ENCODE assay signal across 12 cellular contexts in genomic region chr5:172892713-172893112, GRCh38. TPM values are rescaled to one million over a fixed set of nuclear protein-coding genes. Genes with fewer than 3 reads are reported as not detected.
A peak's percentile ranks its signal among the peaks of the same experiment; 100 is the strongest.
DNase-seq lines count a peak whose midpoint lies in the region; ATAC-seq and TF ChIP-seq lines count a peak whose summit lies in the region.
"Had no signal": no experiment of that assay in that cellular context is flagged by ENCODE, and none has a peak within 500 bp of the region (broad histone marks: within the 10 kb centered on the region; RNA-seq: fewer than 3 reads in every experiment).

No MANE protein-coding gene starts in this region.

- peak overlapping the region; percentile 73 to 77 (median 74) for H3K27ac ChIP-seq in body of pancreas
- H3K27ac ChIP-seq in heart right ventricle: peak overlapping the region; percentile 49 to 94 (median 88)
- H3K27ac ChIP-seq in upper lobe of right lung: peak overlapping the region; percentile 61
- peak overlapping the region in 1 of 2 donors; percentile 64 for H3K27ac ChIP-seq in left lung

- TF ChIP-seq POLR2A in body of pancreas (IDR thresholded peaks at IDR 0.05): no peak

- no peaks in the 10 kb centered on the region for H3K9me3 Mint-ChIP-seq in osteocyte (ENCODE audit: unreplicated experiment)
- H3K9me3 Mint-ChIP-seq: activated CD4-positive, alpha-beta T cell treated with anti-CD3 and anti-CD28 coated beads, Interleukin-2, amount 10 ng/mL, durations not matched to agents 7 days and 5 days; CD4-positive, CD25-positive, alpha-beta regulatory T cell had no signal

- intact Hi-C loops in body of pancreas (cut with DNase I): no loop called here
- intact Hi-C loops in heart right ventricle (cut with DNase I): loop anchor here in 2 of 10 donors (2.0 kb wide), 2 partner anchors 22 to 32 kb away; no protein-coding TSS in a partner anchor
- intact Hi-C loops in upper lobe of right lung (cut with DNase I): no loop called here
- intact Hi-C loops in left lung (cut with DNase I): no loop called here

- no peaks in the 10 kb centered on the region for H3K9me3 ChIP-seq in body of pancreas
- H3K9me3 ChIP-seq in heart right ventricle: no peaks in the 10 kb centered on the region
- H3K9me3 ChIP-seq in upper lobe of right lung: no peaks in the 10 kb centered on the region
- no peaks in the 10 kb centered on the region for H3K9me3 ChIP-seq in left lung

- 49 to 53% methylated on average over 7 of the region's 7 CpGs for WGBS in body of pancreas, 2 donors
- 38 to 41% methylated on average over 7 of the region's 7 CpGs for WGBS in heart right ventricle, 2 donors

- no peak overlapping the region for H3K4me3 ChIP-seq in body of pancreas
- H3K4me3 ChIP-seq in heart right ventricle: no peak overlapping the region
- H3K4me3 ChIP-seq in upper lobe of right lung: no peak overlapping the region
- no peak overlapping the region for H3K4me3 ChIP-seq in left lung

- H3K36me3 ChIP-seq in body of pancreas (replicated peaks in 1 of 2; ENCODE audit: insufficient read depth in 1 of 2, low read depth in 2 of 2) (no peaks in the 10 kb centered on the region), heart right ventricle (peaks cover 0 to 30% (median 6%) of the 10 kb centered on the region in 9 donors), upper lobe of right lung (peaks cover 21% of the 10 kb centered on the region), left lung (peaks cover 0 to 49% of the 10 kb centered on the region in 2 donors)

- ATAC-seq in body of pancreas: peak; percentile 18
- peak in 7 of 8 donors; percentile 13 to 70 (median 38) for ATAC-seq in heart right ventricle
- no peak for ATAC-seq in upper lobe of right lung
- ATAC-seq in GM19463 (IDR thresholded peaks at IDR 0.05; ENCODE audit: unreplicated experiment): no peak
- ATAC-seq in left lung: no peak
- no peak for ATAC-seq in HG03159 (IDR thresholded peaks at IDR 0.05; ENCODE audit: unreplicated experiment)

- H3K27me3 ChIP-seq in body of pancreas: no peaks in the 10 kb centered on the region
- H3K27me3 ChIP-seq in heart right ventricle: no peaks in the 10 kb centered on the region
- H3K27me3 ChIP-seq in upper lobe of right lung: no peaks in the 10 kb centered on the region
- no peaks in the 10 kb centered on the region for H3K27me3 ChIP-seq in left lung

- TF ChIP-seq CTCF in body of pancreas (IDR thresholded peaks at IDR 0.05) (no peak), heart right ventricle (IDR thresholded peaks at IDR 0.05) (no peak), osteocyte (IDR thresholded peaks at IDR 0.05) (no peak), upper lobe of right lung (IDR thresholded peaks at IDR 0.05) (no peak), left lung (IDR thresholded peaks at IDR 0.05) (no peak)

- peak in 2 of 4 donors; percentile 55 to 56 for DNase-seq in body of pancreas
- DNase-seq in heart right ventricle: no peak
- no peak for DNase-seq in osteocyte (ENCODE audit: extremely low spot score, unreplicated experiment)
- no peak for DNase-seq in upper lobe of right lung
- DNase-seq in left lung: no peak
- DNase-seq: activated CD4-positive, alpha-beta T cell treated with anti-CD3 and anti-CD28 coated beads, Interleukin-2, amount 10 ng/mL, durations not matched to agents 7 days and 5 days; CD4-positive, CD25-positive, alpha-beta regulatory T cell; NCI-H187; NCI-H69; stimulated activated CD8-positive, alpha-beta memory T cell treated with anti-CD3 and anti-CD28 coated beads, Interleukin-4, amount 100 ng/mL, for 48 hours had no signal

- H3K36me3 Mint-ChIP-seq in osteocyte (ENCODE audit: unreplicated experiment): peaks cover 27% of the 10 kb centered on the region

- no peaks in the 10 kb centered on the region for H3K27me3 Mint-ChIP-seq in osteocyte (ENCODE audit: unreplicated experiment)
- H3K27me3 Mint-ChIP-seq: activated CD4-positive, alpha-beta T cell treated with anti-CD3 and anti-CD28 coated beads, Interleukin-2, amount 10 ng/mL, durations not matched to agents 7 days and 5 days; CD4-positive, CD25-positive, alpha-beta regulatory T cell had no signal

- H3K4me3 Mint-ChIP-seq in osteocyte (ENCODE audit: unreplicated experiment): no peak overlapping the region
- H3K4me3 Mint-ChIP-seq: activated CD4-positive, alpha-beta T cell treated with anti-CD3 and anti-CD28 coated beads, Interleukin-2, amount 10 ng/mL, durations not matched to agents 7 days and 5 days had no signal

- H3K4me1 Mint-ChIP-seq in osteocyte (ENCODE audit: unreplicated experiment): peaks cover 42% of the 10 kb centered on the region

- H3K27ac Mint-ChIP-seq in osteocyte (ENCODE audit: unreplicated experiment): peak overlapping the region; percentile 87
- H3K27ac Mint-ChIP-seq: activated CD4-positive, alpha-beta T cell treated with anti-CD3 and anti-CD28 coated beads, Interleukin-2, amount 10 ng/mL, durations not matched to agents 7 days and 5 days had no signal

- H3K4me1 ChIP-seq in body of pancreas: peaks cover 30% of the 10 kb centered on the region
- peaks cover 19 to 61% (median 48%) of the 10 kb centered on the region in 9 donors for H3K4me1 ChIP-seq in heart right ventricle
- peaks cover 42% of the 10 kb centered on the region for H3K4me1 ChIP-seq in upper lobe of right lung
- peaks cover 10 to 52% of the 10 kb centered on the region in 2 donors for H3K4me1 ChIP-seq in left lung

RNA-seq across cellular contexts. Expression of gene ERGIC1, which starts 58.7 kb away (rescaled TPM):
- total RNA-seq in body of pancreas: 10 to 100 TPM; 46.5 to 93.1 TPM
- 10 to 100 TPM; 60.3 to 91.9 (median 74.2) TPM for total RNA-seq in heart right ventricle
- 10 to 100 TPM; 48.0 to 64.9 TPM for polyA plus RNA-seq in heart right ventricle
- total RNA-seq in osteocyte: 174 and 175 TPM in 2 replicates
- 186 TPM for total RNA-seq in upper lobe of right lung
- total RNA-seq in left lung: 100 to 1,000 TPM; 165 to 229 TPM

Comparison
In these comparisons a context has a peak if more than half of its experiments do, and no peak if none do; other contexts are left out.
1. ATAC-seq: peak in body of pancreas (single experiment) and heart right ventricle (7 of 8); none in upper lobe of right lung (single experiment), GM19463 (single experiment), left lung (single experiment) and HG03159 (single experiment).